8 cellular contexts compared by ENCODE assay signal in genomic region chr12:115030017-115030416, GRCh38.
"Had no signal": no experiment of that assay in that cellular context is flagged by ENCODE, and none has a peak within 500 bp of the region (broad histone marks: within the 10 kb centered on the region; RNA-seq: fewer than 3 reads in every experiment).

No MANE protein-coding gene starts in this region.

- DNase-seq: GDM1, GF-D8 had no signal

- FAIRE-seq: G401.6, GM12878, GM12891, GM12892, GM18507, GM19239 had no signal

- H3K4me3 ChIP-seq: GM12878 had no signal

- ATAC-seq: GM12878 had no signal
